ENCODE assay signal across 1 cellular context in genomic region chr4:173415885-173416658, GRCh38.
A peak's percentile ranks its signal among the peaks of the same experiment; 100 is the strongest.
TF ChIP-seq lines count a peak whose summit lies in the region.

No MANE protein-coding gene starts in this region.

TF ChIP-seq in H1, 55 proteins besides CTCF, POLR2A, EP300 and RAD21:
- TF ChIP-seq CEBPB (IDR thresholded peaks at IDR 0.05; ENCODE audit: low read depth, low read length) = peak; percentile 29; the same call in 1 of the 2 replicates
- TF ChIP-seq CHD2 (IDR thresholded peaks at IDR 0.05; ENCODE audit: low read length) = no peak
- no peak for TF ChIP-seq KDM1A (IDR thresholded peaks at IDR 0.05; ENCODE audit: borderline replicate concordance, low read length)
- no peak for TF ChIP-seq SAP30 (IDR thresholded peaks at IDR 0.05; ENCODE audit: insufficient read depth, insufficient replicate concordance, low read length)
- TF ChIP-seq CTBP2 (IDR thresholded peaks at IDR 0.05; ENCODE audit: borderline replicate concordance, insufficient read depth, insufficient read length, low read length) = no peak
- TF ChIP-seq FOSL1 (IDR thresholded peaks at IDR 0.05; ENCODE audit: insufficient read depth, low read depth, low read length) = no peak
